In the genomic region with DNA sequence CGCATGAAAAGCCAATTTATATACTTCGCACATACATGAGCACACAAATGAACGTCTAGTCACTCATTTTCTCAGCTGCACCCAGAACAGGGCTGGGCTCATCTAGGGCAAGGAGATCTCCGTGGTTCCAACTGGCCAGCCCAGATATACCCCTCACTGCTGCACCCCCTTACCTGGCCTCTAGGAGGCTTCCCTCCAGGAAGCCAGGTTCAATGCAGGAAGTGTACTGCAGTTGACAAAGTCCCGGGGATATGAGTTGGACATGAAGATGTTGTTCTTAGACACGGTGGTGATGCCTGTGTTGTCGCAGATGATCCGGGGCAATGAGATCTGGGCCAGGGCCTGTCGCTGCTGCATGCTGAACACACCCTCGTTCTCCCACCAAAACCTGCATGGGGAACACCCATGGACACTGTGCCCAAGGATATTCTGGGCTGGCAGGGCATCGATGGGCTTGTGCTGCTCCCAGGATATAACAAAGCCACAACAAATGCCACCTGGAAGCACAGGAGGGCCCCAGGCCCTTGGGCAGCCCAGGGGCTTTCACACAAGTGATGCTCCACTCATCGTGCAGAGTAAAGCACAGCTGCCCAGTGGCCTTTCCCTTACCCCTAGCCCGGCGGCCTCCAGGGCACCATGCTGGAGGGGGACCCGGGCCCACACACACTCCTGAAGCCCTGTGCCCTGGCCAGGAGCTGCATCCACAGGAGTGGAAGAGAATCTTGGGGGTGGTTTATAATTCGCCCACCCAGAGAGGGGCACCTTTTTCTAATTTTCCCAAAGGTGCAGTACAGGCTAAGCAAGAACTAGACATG, we compare ENCODE assay signal across 1 cellular context.
TF ChIP-seq lines count a peak whose summit lies in the region.

No MANE protein-coding gene starts in this region.

TF ChIP-seq in K562, 482 proteins besides CTCF, POLR2A, EP300 and RAD21:
- TF ChIP-seq, protein P1, sequence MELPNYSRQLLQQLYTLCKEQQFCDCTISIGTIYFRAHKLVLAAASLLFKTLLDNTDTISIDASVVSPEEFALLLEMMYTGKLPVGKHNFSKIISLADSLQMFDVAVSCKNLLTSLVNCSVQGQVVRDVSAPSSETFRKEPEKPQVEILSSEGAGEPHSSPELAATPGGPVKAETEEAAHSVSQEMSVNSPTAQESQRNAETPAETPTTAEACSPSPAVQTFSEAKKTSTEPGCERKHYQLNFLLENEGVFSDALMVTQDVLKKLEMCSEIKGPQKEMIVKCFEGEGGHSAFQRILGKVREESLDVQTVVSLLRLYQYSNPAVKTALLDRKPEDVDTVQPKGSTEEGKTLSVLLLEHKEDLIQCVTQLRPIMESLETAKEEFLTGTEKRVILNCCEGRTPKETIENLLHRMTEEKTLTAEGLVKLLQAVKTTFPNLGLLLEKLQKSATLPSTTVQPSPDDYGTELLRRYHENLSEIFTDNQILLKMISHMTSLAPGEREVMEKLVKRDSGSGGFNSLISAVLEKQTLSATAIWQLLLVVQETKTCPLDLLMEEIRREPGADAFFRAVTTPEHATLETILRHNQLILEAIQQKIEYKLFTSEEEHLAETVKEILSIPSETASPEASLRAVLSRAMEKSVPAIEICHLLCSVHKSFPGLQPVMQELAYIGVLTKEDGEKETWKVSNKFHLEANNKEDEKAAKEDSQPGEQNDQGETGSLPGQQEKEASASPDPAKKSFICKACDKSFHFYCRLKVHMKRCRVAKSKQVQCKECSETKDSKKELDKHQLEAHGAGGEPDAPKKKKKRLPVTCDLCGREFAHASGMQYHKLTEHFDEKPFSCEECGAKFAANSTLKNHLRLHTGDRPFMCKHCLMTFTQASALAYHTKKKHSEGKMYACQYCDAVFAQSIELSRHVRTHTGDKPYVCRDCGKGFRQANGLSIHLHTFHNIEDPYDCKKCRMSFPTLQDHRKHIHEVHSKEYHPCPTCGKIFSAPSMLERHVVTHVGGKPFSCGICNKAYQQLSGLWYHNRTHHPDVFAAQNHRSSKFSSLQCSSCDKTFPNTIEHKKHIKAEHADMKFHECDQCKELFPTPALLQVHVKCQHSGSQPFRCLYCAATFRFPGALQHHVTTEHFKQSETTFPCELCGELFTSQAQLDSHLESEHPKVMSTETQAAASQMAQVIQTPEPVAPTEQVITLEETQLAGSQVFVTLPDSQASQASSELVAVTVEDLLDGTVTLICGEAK (IDR thresholded peaks at IDR 0.05), result peak; percentile 76
- TF ChIP-seq, protein P1 (CRISPR knock-in tag; IDR thresholded peaks at IDR 0.05), result no peak
- peak; percentile 56; the same call in 1 of the 2 replicates for TF ChIP-seq ZEB2 (IDR thresholded peaks at IDR 0.05)
- TF ChIP-seq GABPA (tag; conservative IDR thresholded peaks at IDR 0.05; ENCODE audit: low read depth), result 0 out of 2 replicates have a peak, but pooled peaks have one; percentile 41
- TF ChIP-seq ZNF668 (CRISPR knock-in tag; IDR thresholded peaks at IDR 0.05), result no peak
- TF ChIP-seq, protein P2, sequence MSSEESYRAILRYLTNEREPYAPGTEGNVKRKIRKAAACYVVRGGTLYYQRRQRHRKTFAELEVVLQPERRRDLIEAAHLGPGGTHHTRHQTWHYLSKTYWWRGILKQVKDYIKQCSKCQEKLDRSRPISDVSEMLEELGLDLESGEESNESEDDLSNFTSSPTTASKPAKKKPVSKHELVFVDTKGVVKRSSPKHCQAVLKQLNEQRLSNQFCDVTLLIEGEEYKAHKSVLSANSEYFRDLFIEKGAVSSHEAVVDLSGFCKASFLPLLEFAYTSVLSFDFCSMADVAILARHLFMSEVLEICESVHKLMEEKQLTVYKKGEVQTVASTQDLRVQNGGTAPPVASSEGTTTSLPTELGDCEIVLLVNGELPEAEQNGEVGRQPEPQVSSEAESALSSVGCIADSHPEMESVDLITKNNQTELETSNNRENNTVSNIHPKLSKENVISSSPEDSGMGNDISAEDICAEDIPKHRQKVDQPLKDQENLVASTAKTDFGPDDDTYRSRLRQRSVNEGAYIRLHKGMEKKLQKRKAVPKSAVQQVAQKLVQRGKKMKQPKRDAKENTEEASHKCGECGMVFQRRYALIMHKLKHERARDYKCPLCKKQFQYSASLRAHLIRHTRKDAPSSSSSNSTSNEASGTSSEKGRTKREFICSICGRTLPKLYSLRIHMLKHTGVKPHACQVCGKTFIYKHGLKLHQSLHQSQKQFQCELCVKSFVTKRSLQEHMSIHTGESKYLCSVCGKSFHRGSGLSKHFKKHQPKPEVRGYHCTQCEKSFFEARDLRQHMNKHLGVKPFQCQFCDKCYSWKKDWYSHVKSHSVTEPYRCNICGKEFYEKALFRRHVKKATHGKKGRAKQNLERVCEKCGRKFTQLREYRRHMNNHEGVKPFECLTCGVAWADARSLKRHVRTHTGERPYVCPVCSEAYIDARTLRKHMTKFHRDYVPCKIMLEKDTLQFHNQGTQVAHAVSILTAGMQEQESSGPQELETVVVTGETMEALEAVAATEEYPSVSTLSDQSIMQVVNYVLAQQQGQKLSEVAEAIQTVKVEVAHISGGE (CRISPR knock-in tag; IDR thresholded peaks at IDR 0.05), result peak in 1 of 3 experiments; percentile 49; a peak in 1 of 6 replicates
- TF ChIP-seq CTBP1 (IDR thresholded peaks at IDR 0.05; ENCODE audit: borderline replicate concordance), result peak; percentile 47; the same call in 1 of the 2 replicates
- TF ChIP-seq, protein P3, sequence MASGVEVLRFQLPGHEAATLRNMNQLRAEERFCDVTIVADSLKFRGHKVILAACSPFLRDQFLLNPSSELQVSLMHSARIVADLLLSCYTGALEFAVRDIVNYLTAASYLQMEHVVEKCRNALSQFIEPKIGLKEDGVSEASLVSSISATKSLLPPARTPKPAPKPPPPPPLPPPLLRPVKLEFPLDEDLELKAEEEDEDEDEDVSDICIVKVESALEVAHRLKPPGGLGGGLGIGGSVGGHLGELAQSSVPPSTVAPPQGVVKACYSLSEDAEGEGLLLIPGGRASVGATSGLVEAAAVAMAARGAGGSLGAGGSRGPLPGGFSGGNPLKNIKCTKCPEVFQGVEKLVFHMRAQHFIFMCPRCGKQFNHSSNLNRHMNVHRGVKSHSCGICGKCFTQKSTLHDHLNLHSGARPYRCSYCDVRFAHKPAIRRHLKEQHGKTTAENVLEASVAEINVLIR (CRISPR knock-in tag; IDR thresholded peaks at IDR 0.05), result no peak
